1 cellular context compared by ENCODE assay signal in the genomic region with DNA sequence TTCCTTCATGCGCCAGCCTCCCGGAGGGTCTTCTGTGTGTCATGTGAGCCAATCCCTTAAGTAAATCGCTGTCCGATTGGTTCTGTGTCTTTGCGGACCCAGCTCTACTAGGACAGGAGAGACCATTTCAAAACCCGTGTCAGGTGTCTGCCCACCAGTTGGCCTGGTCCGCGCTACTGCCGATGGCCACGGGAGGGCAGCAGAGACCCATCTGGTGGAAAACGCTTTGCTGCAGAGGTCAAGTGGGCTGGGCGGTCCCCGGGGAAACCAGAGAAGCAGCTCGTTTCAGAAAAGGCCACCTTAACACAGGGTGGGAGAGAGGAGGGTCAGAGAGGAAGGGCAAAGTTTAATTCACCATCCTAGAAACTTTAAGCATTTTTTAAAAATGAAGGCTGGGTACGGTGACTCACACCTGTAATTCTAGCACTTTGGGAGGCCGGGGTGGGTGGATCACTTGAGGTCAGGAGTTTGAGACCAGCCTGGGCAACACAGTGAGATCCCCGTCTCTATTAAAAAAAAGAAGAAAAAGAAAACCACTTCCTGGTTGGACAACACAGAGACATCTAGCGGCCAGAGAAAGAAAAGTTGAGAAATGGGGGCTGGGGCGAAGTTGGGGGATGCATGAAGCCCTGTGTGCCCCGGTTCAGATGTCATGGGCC.
TF ChIP-seq lines count a peak whose summit lies in the region.

No MANE protein-coding gene starts in this region.

TF ChIP-seq in A549, 52 proteins besides CTCF, POLR2A, EP300 and RAD21 (continued from another document):
- TF ChIP-seq, protein P1, sequence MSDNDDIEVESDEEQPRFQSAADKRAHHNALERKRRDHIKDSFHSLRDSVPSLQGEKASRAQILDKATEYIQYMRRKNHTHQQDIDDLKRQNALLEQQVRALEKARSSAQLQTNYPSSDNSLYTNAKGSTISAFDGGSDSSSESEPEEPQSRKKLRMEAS (IDR thresholded peaks at IDR 0.05): peak; percentile 38; the same call in 1 of the 2 replicates
- TF ChIP-seq CEBPB (IDR thresholded peaks at IDR 0.05) (no peak), EHF (CRISPR knock-in tag; IDR thresholded peaks at IDR 0.05) (no peak), SREBF2 (IDR thresholded peaks at IDR 0.05) (no peak), TFCP2L1 (CRISPR knock-in tag; IDR thresholded peaks at IDR 0.05) (no peak), CHD2 (IDR thresholded peaks at IDR 0.05; ENCODE audit: low read length, partially characterized antibody) (no peak), BHLHE40 (IDR thresholded peaks at IDR 0.05; ENCODE audit: low read depth, low read length) (no peak), HOXB13 (CRISPR knock-in tag; IDR thresholded peaks at IDR 0.05; ENCODE audit: low read depth) (no peak)
- TF ChIP-seq, protein P2, sequence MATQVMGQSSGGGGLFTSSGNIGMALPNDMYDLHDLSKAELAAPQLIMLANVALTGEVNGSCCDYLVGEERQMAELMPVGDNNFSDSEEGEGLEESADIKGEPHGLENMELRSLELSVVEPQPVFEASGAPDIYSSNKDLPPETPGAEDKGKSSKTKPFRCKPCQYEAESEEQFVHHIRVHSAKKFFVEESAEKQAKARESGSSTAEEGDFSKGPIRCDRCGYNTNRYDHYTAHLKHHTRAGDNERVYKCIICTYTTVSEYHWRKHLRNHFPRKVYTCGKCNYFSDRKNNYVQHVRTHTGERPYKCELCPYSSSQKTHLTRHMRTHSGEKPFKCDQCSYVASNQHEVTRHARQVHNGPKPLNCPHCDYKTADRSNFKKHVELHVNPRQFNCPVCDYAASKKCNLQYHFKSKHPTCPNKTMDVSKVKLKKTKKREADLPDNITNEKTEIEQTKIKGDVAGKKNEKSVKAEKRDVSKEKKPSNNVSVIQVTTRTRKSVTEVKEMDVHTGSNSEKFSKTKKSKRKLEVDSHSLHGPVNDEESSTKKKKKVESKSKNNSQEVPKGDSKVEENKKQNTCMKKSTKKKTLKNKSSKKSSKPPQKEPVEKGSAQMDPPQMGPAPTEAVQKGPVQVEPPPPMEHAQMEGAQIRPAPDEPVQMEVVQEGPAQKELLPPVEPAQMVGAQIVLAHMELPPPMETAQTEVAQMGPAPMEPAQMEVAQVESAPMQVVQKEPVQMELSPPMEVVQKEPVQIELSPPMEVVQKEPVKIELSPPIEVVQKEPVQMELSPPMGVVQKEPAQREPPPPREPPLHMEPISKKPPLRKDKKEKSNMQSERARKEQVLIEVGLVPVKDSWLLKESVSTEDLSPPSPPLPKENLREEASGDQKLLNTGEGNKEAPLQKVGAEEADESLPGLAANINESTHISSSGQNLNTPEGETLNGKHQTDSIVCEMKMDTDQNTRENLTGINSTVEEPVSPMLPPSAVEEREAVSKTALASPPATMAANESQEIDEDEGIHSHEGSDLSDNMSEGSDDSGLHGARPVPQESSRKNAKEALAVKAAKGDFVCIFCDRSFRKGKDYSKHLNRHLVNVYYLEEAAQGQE (IDR thresholded peaks at IDR 0.05): no peak
